ENCODE assay signal across 14 cellular contexts in genomic region chr3:72655151-72655551, GRCh38.
DNase-seq lines count a peak whose midpoint lies in the region; ATAC-seq, FAIRE-seq and TF ChIP-seq lines count a peak whose summit lies in the region.
"Had no signal": no experiment of that assay in that cellular context is flagged by ENCODE, and none has a peak within 500 bp of the region (broad histone marks: within the 10 kb centered on the region; RNA-seq: fewer than 3 reads in every experiment).

No MANE protein-coding gene starts in this region.

- no peaks in the 10 kb centered on the region for H3K36me3 Mint-ChIP-seq in CD14-positive monocyte
- H3K36me3 Mint-ChIP-seq in activated CD4-positive, alpha-beta memory T cell treated with anti-CD3 and anti-CD28 coated beads for 36 hours = no peaks in the 10 kb centered on the region

- H3K4me1 ChIP-seq in breast epithelium (peaks cover 3 to 4% of the 10 kb centered on the region in 2 donors), iPS DF 6.9 (ENCODE audit: control insufficient read depth, insufficient read depth, low read length) (no peaks in the 10 kb centered on the region), trophoblast cell (ENCODE audit: control insufficient read depth in 1 of 2, insufficient read depth in 2 of 2, low read length in 2 of 2) (peaks cover 7% of the 10 kb centered on the region in 2 experiments), gastroesophageal sphincter (peaks cover 0 to 6% (median 0%) of the 10 kb centered on the region in 3 donors)

- H3K79me1 ChIP-seq in trophoblast cell (ENCODE audit: low read length) = peaks cover 3% of the 10 kb centered on the region

- H4K12ac ChIP-seq in trophoblast cell (ENCODE audit: low read depth, low read length) = no peak overlapping the region

- no peak overlapping the region for H3K9ac ChIP-seq in trophoblast cell (ENCODE audit: low read length)

- no peak for DNase-seq in CD14-positive monocyte (ENCODE audit: low spot score)
- DNase-seq in breast epithelium (ENCODE audit: low spot score in 2 of 2) = peak in 1 of 2 donors; percentile 41
- peak; percentile 77 for DNase-seq in iPS DF 6.9 (ENCODE audit: low read depth, low spot score)
- DNase-seq in trophoblast cell = peak in 1 of 2 donors; percentile 46
- no peak for DNase-seq in activated CD4-positive, alpha-beta memory T cell treated with anti-CD3 and anti-CD28 coated beads for 36 hours
- DNase-seq in dedifferentiated amniotic fluid mesenchymal stem cell (ENCODE audit: extremely low spot score) = no peak
- no peak for DNase-seq in H54 (ENCODE audit: insufficient read length, low spot score)
- DNase-seq: activated CD4-positive, alpha-beta T cell treated with anti-CD3 and anti-CD28 coated beads, Interleukin-2, amount 10 ng/mL, durations not matched to agents 24 days and 14 days; activated gamma-delta T cell treated with Interleukin-2 at 50 U/mL for 16 hours; left colon; NCI-H510A treated with DMSO at 0.1 percent for 48 hours had no signal

- no peak for TF ChIP-seq EP300 in gastroesophageal sphincter (IDR thresholded peaks at IDR 0.05)

- H3K4me2 ChIP-seq in trophoblast cell (ENCODE audit: low read length) = peak overlapping the region; percentile 33

- POLR2A ChIA-PET in activated CD4-positive, alpha-beta memory T cell treated with anti-CD3 and anti-CD28 coated beads for 36 hours (lab: Charles Lee) = no interaction called here

- intact Hi-C loops in CD14-positive monocyte (cut with micrococcal nuclease) (loop anchor here in 1 of 2 donors (10.0 kb wide), 1 partner anchor 60 kb away; no protein-coding TSS in a partner anchor), breast epithelium (cut with DNase I; ENCODE audit: low total_unique reads) (no loop called here)
- intact Hi-C loops in activated CD4-positive, alpha-beta memory T cell treated with anti-CD3 and anti-CD28 coated beads for 36 hours (cut with micrococcal nuclease) = no loop called here

- peaks cover 12% of the 10 kb centered on the region for H3K4me1 Mint-ChIP-seq in CD14-positive monocyte
- H3K4me1 Mint-ChIP-seq in activated CD4-positive, alpha-beta memory T cell treated with anti-CD3 and anti-CD28 coated beads for 36 hours (ENCODE audit: low read depth) = peaks cover 13% of the 10 kb centered on the region

- H2AFZ ChIP-seq in trophoblast cell (ENCODE audit: insufficient read depth, low read length, poor library complexity) = no peak overlapping the region

- TF ChIP-seq CTCF in CD14-positive monocyte (IDR thresholded peaks at IDR 0.05) (no peak), breast epithelium (IDR thresholded peaks at IDR 0.05) (no peak), gastroesophageal sphincter (IDR thresholded peaks at IDR 0.05) (no peak)

- no peak overlapping the region for H2BK120ac ChIP-seq in trophoblast cell (ENCODE audit: insufficient read depth, low read length, poor library complexity)

- no peak for TF ChIP-seq POLR2A in breast epithelium (IDR thresholded peaks at IDR 0.05)
- TF ChIP-seq POLR2A in gastroesophageal sphincter (IDR thresholded peaks at IDR 0.05) = no peak
- TF ChIP-seq POLR2A in H54 (IDR thresholded peaks at IDR 0.05; ENCODE audit: low read depth, low read length) = no peak

- H3K23ac ChIP-seq in trophoblast cell (ENCODE audit: low read length) = no peak overlapping the region

- CTCF ChIA-PET in activated CD4-positive, alpha-beta memory T cell treated with anti-CD3 and anti-CD28 coated beads for 36 hours (lab: Charles Lee) = interaction anchor here (1.6 kb wide), 1 partner anchor 11 kb away, joined by 12 read pairs; no protein-coding TSS in a partner anchor

- H3K9me3 ChIP-seq in breast epithelium (no peaks in the 10 kb centered on the region), iPS DF 6.9 (ENCODE audit: control insufficient read depth, insufficient read depth, low read length) (no peaks in the 10 kb centered on the region), trophoblast cell (ENCODE audit: insufficient read depth, low read depth, low read length) (peaks cover 5% of the 10 kb centered on the region), gastroesophageal sphincter (no peaks in the 10 kb centered on the region)
- H3K9me3 ChIP-seq: right atrium auricular region had no signal

- H3K36me3 ChIP-seq in breast epithelium = no peaks in the 10 kb centered on the region
- H3K36me3 ChIP-seq in iPS DF 6.9 (ENCODE audit: control insufficient read depth, insufficient read depth, low read length) = no peaks in the 10 kb centered on the region
- H3K36me3 ChIP-seq in trophoblast cell (ENCODE audit: control insufficient read depth in 1 of 2, insufficient read depth in 2 of 2, low read length in 2 of 2) = no peaks in the 10 kb centered on the region
- no peaks in the 10 kb centered on the region for H3K36me3 ChIP-seq in gastroesophageal sphincter
- H3K36me3 ChIP-seq: right atrium auricular region had no signal

- no peak for FAIRE-seq in H54 (lab: Jason Lieb, UNC)

- peaks cover 17 to 31% (median 28%) of the 10 kb centered on the region in 3 donors for H3K27me3 Mint-ChIP-seq in CD14-positive monocyte (ENCODE audit: low read depth in 3 of 3)
- H3K27me3 Mint-ChIP-seq in activated CD4-positive, alpha-beta memory T cell treated with anti-CD3 and anti-CD28 coated beads for 36 hours = peaks cover 8% of the 10 kb centered on the region

- no peak overlapping the region for H3K14ac ChIP-seq in trophoblast cell (ENCODE audit: low read length)

- peaks cover 0 to 6% (median 0%) of the 10 kb centered on the region in 7 donors for H3K9me3 Mint-ChIP-seq in CD14-positive monocyte
- no peaks in the 10 kb centered on the region for H3K9me3 Mint-ChIP-seq in activated CD4-positive, alpha-beta memory T cell treated with anti-CD3 and anti-CD28 coated beads for 36 hours

- no peaks in the 10 kb centered on the region for H3K79me2 ChIP-seq in trophoblast cell (ENCODE audit: control insufficient read depth, insufficient read depth, low read length, poor library complexity)

- H3K18ac ChIP-seq in trophoblast cell (ENCODE audit: low read length) = no peak overlapping the region

- no CpG with 5 or more reads among the region's 26 CpGs for WGBS in iPS DF 6.9 (ENCODE audit: insufficient coverage, insufficient read length)
- WGBS in trophoblast cell (ENCODE audit: extremely low coverage, insufficient coverage, insufficient read length) = no CpG with 5 or more reads among the region's 26 CpGs
- 14 to 26% methylated on average over 2 to 9 of the region's 26 CpGs for WGBS in gastroesophageal sphincter (ENCODE audit: low coverage in 1 of 2), 2 donors

- peak overlapping the region; percentile 49 to 70 for H3K4me3 Mint-ChIP-seq in CD14-positive monocyte
- H3K4me3 Mint-ChIP-seq in activated CD4-positive, alpha-beta memory T cell treated with anti-CD3 and anti-CD28 coated beads for 36 hours = no peak overlapping the region
- H3K4me3 Mint-ChIP-seq: activated CD4-positive, alpha-beta T cell treated with anti-CD3 and anti-CD28 coated beads, Interleukin-2, amount 10 ng/mL, durations not matched to agents 24 days and 14 days had no signal

- H3K27me3 ChIP-seq in breast epithelium = no peaks in the 10 kb centered on the region
- H3K27me3 ChIP-seq in iPS DF 6.9 (ENCODE audit: control insufficient read depth, insufficient read depth, low read length) = no peaks in the 10 kb centered on the region
- H3K27me3 ChIP-seq in trophoblast cell (ENCODE audit: insufficient read depth, low read length) = no peaks in the 10 kb centered on the region
- H3K27me3 ChIP-seq in gastroesophageal sphincter = peaks cover 18% of the 10 kb centered on the region
- H3K27me3 ChIP-seq: right atrium auricular region had no signal

- no peak overlapping the region for H2AK5ac ChIP-seq in trophoblast cell (ENCODE audit: low read length)

- H3K4me3 ChIP-seq in breast epithelium (peak overlapping the region in 2 of 3 donors; percentile 36 to 58), iPS DF 6.9 (ENCODE audit: low read length) (no peak overlapping the region), trophoblast cell (ENCODE audit: low read depth, low read length) (no peak overlapping the region), gastroesophageal sphincter (peak overlapping the region in 1 of 2 donors; percentile 27)
- H3K4me3 ChIP-seq: right atrium auricular region had no signal

- no peak overlapping the region for H4K8ac ChIP-seq in trophoblast cell (ENCODE audit: low read depth, low read length)

- ATAC-seq in gastroesophageal sphincter = no peak
- ATAC-seq: left colon, SK-N-SH treated with all-trans-retinoic acid at 6 μM for 48 hours had no signal

- H3K27ac ChIP-seq in breast epithelium (no peak overlapping the region), iPS DF 6.9 (ENCODE audit: low read length) (no peak overlapping the region), trophoblast cell (ENCODE audit: low read depth, low read length) (no peak overlapping the region), gastroesophageal sphincter (no peak overlapping the region)
- H3K27ac ChIP-seq: right atrium auricular region had no signal

- no peak overlapping the region for H2BK12ac ChIP-seq in trophoblast cell (ENCODE audit: low read length)

- no peak overlapping the region for H3K4ac ChIP-seq in trophoblast cell (ENCODE audit: low read depth, low read length)

- no peak overlapping the region for H3K27ac Mint-ChIP-seq in CD14-positive monocyte
- no peak overlapping the region for H3K27ac Mint-ChIP-seq in activated CD4-positive, alpha-beta memory T cell treated with anti-CD3 and anti-CD28 coated beads for 36 hours
- H3K27ac Mint-ChIP-seq: activated CD4-positive, alpha-beta T cell treated with anti-CD3 and anti-CD28 coated beads, Interleukin-2, amount 10 ng/mL, durations not matched to agents 24 days and 14 days had no signal

- H4K91ac ChIP-seq in trophoblast cell (ENCODE audit: low read depth, low read length) = no peak overlapping the region

- no peak overlapping the region for H2BK5ac ChIP-seq in trophoblast cell (ENCODE audit: low read depth, low read length, poor library complexity)

Comparison
In these comparisons a context has a peak if more than half of its experiments do, and no peak if none do; other contexts are left out.
1. H3K4me3 ChIP-seq: peak in breast epithelium (2 of 3); none in iPS DF 6.9 (single experiment) and trophoblast cell (single experiment).